25 cellular contexts compared by ENCODE assay signal in genomic region chrX:48831909-48832291, GRCh38. TPM values are rescaled to one million over a fixed set of nuclear protein-coding genes. Genes with fewer than 3 reads are reported as not detected.
A peak's percentile ranks its signal among the peaks of the same experiment; 100 is the strongest.
DNase-seq lines count a peak whose midpoint lies in the region; ATAC-seq and TF ChIP-seq lines count a peak whose summit lies in the region.
"Had no signal": no experiment of that assay in that cellular context is flagged by ENCODE, and none has a peak within 500 bp of the region (broad histone marks: within the 10 kb centered on the region; RNA-seq: fewer than 3 reads in every experiment).

No MANE protein-coding gene starts in this region.

- TF ChIP-seq CTCF in omental fat pad (IDR thresholded peaks at IDR 0.05), result no peak

- H3K27ac ChIP-seq in HUES48 (ENCODE audit: low read depth, low read length) (no peak overlapping the region), ectodermal cell (ENCODE audit: insufficient read depth, low read depth, low read length, poor library complexity, severe bottlenecking) (no peak overlapping the region)
- H3K27ac ChIP-seq: KMS-11, left ventricle myocardium inferior, thoracic aorta had no signal

- H3K4me1 ChIP-seq in HUES48 (ENCODE audit: control insufficient read depth, insufficient read depth, low read length), result no peaks in the 10 kb centered on the region; the same call in 1 of the 2 replicates
- no peaks in the 10 kb centered on the region for H3K4me1 ChIP-seq in ectodermal cell (ENCODE audit: control insufficient read depth, insufficient read depth, low read length)
- H3K4me1 ChIP-seq: left ventricle myocardium inferior had no signal

- H3K9me3 ChIP-seq in HUES48 (ENCODE audit: control insufficient read depth, insufficient read depth, low read length) (peaks cover 18% of the 10 kb centered on the region), ectodermal cell (ENCODE audit: control insufficient read depth, low read length) (no peaks in the 10 kb centered on the region)
- H3K9me3 ChIP-seq: left ventricle myocardium inferior, thoracic aorta had no signal

- ATAC-seq in omental fat pad (ENCODE audit: low FRiP score), result peak; percentile 32
- ATAC-seq in HG03045 (IDR thresholded peaks at IDR 0.05; ENCODE audit: unreplicated experiment), result no peak

- DNase-seq in iPS-NIHi11 (ENCODE audit: low spot score) (peak; percentile 47), omental fat pad (ENCODE audit: low spot score) (no peak), NCI-H1436 treated with DMSO at 0.1 percent for 48 hours (lab: John Stamatoyannopoulos, UW) (no peak)
- DNase-seq in activated effector memory CD4-positive, alpha-beta T cell treated with Interleukin-2 at 50 U/mL for 16 hours, result no peak
- no peak for DNase-seq in stimulated activated CD4-positive, alpha-beta T cell treated with anti-CD3 and anti-CD28 coated beads, Interleukin-12 subunit alpha, Interleukin-12 subunit beta, amount 100 ng/mL, for 4 hours
- DNase-seq: activated CD4-positive, CD25-positive, alpha-beta regulatory T cell treated with anti-CD3 and anti-CD28 coated beads, Interleukin-2, amount 50 U/mL, for 72 hours; CD4-positive, alpha-beta T cell; foreskin melanocyte; GDM1; HCEC 1CT; hypothalamus; left ventricle myocardium inferior; MV-4-11; NCI-H187; OCI-M1; Right ventricle myocardium superior; small intestine; stimulated activated CD4-positive, alpha-beta T cell treated with anti-CD3 and anti-CD28 coated beads, Interleukin-4, amount 100 ng/mL, for 1 hour; stimulated activated naive CD4-positive, alpha-beta T cell had no signal

- no peak overlapping the region for H3K9ac ChIP-seq in HUES48 (ENCODE audit: low read depth, low read length)
- H3K9ac ChIP-seq: KMS-11 had no signal

- 1% methylated on average over 57 of the region's 57 CpGs for WGBS in ectodermal cell, 2 experiments

- H3K27me3 ChIP-seq in HUES48 (ENCODE audit: control insufficient read depth, insufficient read depth, low read length) (peaks cover 92% of the 10 kb centered on the region), ectodermal cell (ENCODE audit: control insufficient read depth, insufficient read depth, low read length, poor library complexity, severe bottlenecking) (peaks cover 68% of the 10 kb centered on the region)

- H3K4me3 ChIP-seq in HUES48 (ENCODE audit: low read depth, low read length) (peak overlapping the region; percentile 54), ectodermal cell (ENCODE audit: insufficient read depth, low read depth, low read length) (peak overlapping the region; percentile 10)
- H3K4me3 ChIP-seq: left ventricle myocardium inferior, thoracic aorta had no signal

- H3K36me3 ChIP-seq in HUES48 (ENCODE audit: control insufficient read depth, insufficient read depth, low read length) (no peaks in the 10 kb centered on the region), ectodermal cell (ENCODE audit: control insufficient read depth, insufficient read depth, low read length) (no peaks in the 10 kb centered on the region)
- H3K36me3 ChIP-seq: left ventricle myocardium inferior, thoracic aorta had no signal

RNA-seq across cellular contexts. Expression of gene PCSK1N, which starts 3.5 kb away (rescaled TPM):
- 0.81 TPM for polyA plus RNA-seq in ectodermal cell (2013, experiment 1 of 4)
- 0.32 TPM for polyA plus RNA-seq in ectodermal cell (2013, experiment 2 of 4)
- polyA plus RNA-seq in ectodermal cell (2013, experiment 3 of 4), result 2.5 TPM
- polyA plus RNA-seq in ectodermal cell (2013, experiment 4 of 4), result 2.7 TPM
- 1 to 10 TPM in 2 of 4 donors, under 1 TPM in 1, not detected in 1; 0.93 to 2.3 (median 1.4) TPM for total RNA-seq in omental fat pad
- total RNA-seq: left ventricle myocardium inferior had no signal

RNA-seq across cellular contexts. Expression of gene ERAS, which starts 5.6 kb away (rescaled TPM):
- polyA plus RNA-seq in ectodermal cell (2013, experiment 1 of 4), result not detected
- polyA plus RNA-seq in ectodermal cell (2013, experiment 2 of 4), result 0.16 TPM
- polyA plus RNA-seq in ectodermal cell (2013, experiment 3 of 4), result not detected
- 0.16 TPM for polyA plus RNA-seq in ectodermal cell (2013, experiment 4 of 4)
- not detected for total RNA-seq in omental fat pad
- total RNA-seq: CD4-positive, alpha-beta T cell; left ventricle myocardium inferior; mucosa of gallbladder; Right ventricle myocardium superior; thoracic aorta had no signal

RNA-seq across cellular contexts. Expression of gene HDAC6, which starts 30.0 kb away (rescaled TPM):
- polyA plus RNA-seq in ectodermal cell (2013, experiment 1 of 4), result 169 TPM
- polyA plus RNA-seq in ectodermal cell (2013, experiment 2 of 4), result 166 TPM
- 124 TPM for polyA plus RNA-seq in ectodermal cell (2013, experiment 3 of 4)
- 141 TPM for polyA plus RNA-seq in ectodermal cell (2013, experiment 4 of 4)
- 10 to 100 TPM; 36.5 to 63.2 (median 54.5) TPM for total RNA-seq in omental fat pad

RNA-seq across cellular contexts. Expression of gene GATA1, which starts 45.5 kb away (rescaled TPM):
- not detected for polyA plus RNA-seq in ectodermal cell (2013, experiment 1 of 4)
- not detected for polyA plus RNA-seq in ectodermal cell (2013, experiment 2 of 4)
- not detected for polyA plus RNA-seq in ectodermal cell (2013, experiment 3 of 4)
- polyA plus RNA-seq in ectodermal cell (2013, experiment 4 of 4), result not detected
- not detected for total RNA-seq in omental fat pad
- total RNA-seq: CD4-positive, alpha-beta T cell; left ventricle myocardium inferior had no signal
